Comparison of ENCODE assay signal across 6 cellular contexts in genomic region chr5:120582635-120583034, GRCh38.
"Had no signal": no experiment of that assay in that cellular context is flagged by ENCODE, and none has a peak within 500 bp of the region (broad histone marks: within the 10 kb centered on the region; RNA-seq: fewer than 3 reads in every experiment).

No MANE protein-coding gene starts in this region.

- H3K27ac ChIP-seq: KMS-11 had no signal

- H3K9ac ChIP-seq: KMS-11 had no signal

- DNase-seq: H9, HFFc6, KBM-7 had no signal

- H3K4me2 ChIP-seq: GM23338, KMS-11 had no signal

- ATAC-seq: GM23338, HCT116 had no signal

- H3K4me3 ChIP-seq: GM23338 had no signal

- H2AFZ ChIP-seq: GM23338 had no signal
